Comparison of ENCODE assay signal across 8 cellular contexts in the genomic region with DNA sequence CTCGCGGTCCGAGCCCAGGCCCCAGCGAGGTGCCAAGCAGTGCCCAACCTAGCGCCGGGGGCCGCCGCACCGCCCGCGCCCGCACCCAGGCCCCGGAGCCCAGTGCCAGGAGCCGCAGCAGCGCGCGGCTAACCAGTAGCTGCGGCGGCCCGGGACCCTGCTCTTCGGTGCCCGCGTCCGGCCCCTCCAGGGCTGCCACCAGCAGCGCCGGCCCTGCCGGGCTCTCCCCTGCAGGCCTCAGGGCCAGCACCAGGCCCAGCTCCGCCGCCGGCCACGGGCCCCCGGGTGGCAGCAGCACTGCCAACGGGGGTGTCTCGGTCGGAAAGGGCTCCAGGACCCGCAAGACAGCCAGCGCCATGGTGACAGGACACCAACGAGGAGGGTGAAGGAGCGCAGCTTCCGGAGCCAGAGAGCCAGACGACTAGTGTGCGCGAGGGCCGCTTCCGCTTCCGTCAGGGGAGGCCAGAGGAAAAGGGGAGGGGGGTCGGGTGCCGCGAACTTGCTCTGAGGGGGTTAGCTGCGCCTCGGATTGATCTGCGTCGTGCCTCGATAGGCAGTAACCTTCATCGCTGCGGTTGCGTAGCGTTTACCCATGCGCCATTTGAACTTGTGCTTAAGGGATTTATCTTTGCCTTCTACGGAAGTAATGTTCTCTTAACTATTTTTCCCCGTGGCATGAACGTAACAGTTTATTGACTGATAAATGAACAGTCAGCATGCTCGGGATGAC. TPM values are rescaled to one million over a fixed set of nuclear protein-coding genes. Genes with fewer than 3 reads are reported as not detected.
DNase-seq lines count a peak whose midpoint lies in the region; ATAC-seq and TF ChIP-seq lines count a peak whose summit lies in the region.

A gene with protein sequence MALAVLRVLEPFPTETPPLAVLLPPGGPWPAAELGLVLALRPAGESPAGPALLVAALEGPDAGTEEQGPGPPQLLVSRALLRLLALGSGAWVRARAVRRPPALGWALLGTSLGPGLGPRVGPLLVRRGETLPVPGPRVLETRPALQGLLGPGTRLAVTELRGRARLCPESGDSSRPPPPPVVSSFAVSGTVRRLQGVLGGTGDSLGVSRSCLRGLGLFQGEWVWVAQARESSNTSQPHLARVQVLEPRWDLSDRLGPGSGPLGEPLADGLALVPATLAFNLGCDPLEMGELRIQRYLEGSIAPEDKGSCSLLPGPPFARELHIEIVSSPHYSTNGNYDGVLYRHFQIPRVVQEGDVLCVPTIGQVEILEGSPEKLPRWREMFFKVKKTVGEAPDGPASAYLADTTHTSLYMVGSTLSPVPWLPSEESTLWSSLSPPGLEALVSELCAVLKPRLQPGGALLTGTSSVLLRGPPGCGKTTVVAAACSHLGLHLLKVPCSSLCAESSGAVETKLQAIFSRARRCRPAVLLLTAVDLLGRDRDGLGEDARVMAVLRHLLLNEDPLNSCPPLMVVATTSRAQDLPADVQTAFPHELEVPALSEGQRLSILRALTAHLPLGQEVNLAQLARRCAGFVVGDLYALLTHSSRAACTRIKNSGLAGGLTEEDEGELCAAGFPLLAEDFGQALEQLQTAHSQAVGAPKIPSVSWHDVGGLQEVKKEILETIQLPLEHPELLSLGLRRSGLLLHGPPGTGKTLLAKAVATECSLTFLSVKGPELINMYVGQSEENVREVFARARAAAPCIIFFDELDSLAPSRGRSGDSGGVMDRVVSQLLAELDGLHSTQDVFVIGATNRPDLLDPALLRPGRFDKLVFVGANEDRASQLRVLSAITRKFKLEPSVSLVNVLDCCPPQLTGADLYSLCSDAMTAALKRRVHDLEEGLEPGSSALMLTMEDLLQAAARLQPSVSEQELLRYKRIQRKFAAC (minus strand): TSS at position 389 of the 730 bp plus-strand sequence. CDS start 31 bp downstream, at position 358.

- H3K9me3 ChIP-seq in BE2C = no peaks in the 10 kb centered on the region

- ATAC-seq in GM19351 (IDR thresholded peaks at IDR 0.05; ENCODE audit: unreplicated experiment) (peak; percentile 93), HG03520 (IDR thresholded peaks at IDR 0.05; ENCODE audit: unreplicated experiment) (peak; percentile 87), left lobe of liver (peak; percentile 93)

- H3K27ac Mint-ChIP-seq in activated CD4-positive, alpha-beta T cell treated with anti-CD3 and anti-CD28 coated beads, Interleukin-2, amount 10 ng/mL, durations not matched to agents 7 days and 5 days = peak within 1 kb of the TSS; percentile 98

- H3K27me3 ChIP-seq in BE2C = no peaks in the 10 kb centered on the region

- peaks cover 16% of the 10 kb centered on the region for H3K36me3 Mint-ChIP-seq in activated CD4-positive, alpha-beta T cell treated with anti-CD3 and anti-CD28 coated beads, Interleukin-2, amount 10 ng/mL, durations not matched to agents 7 days and 5 days (ENCODE audit: low read depth)

- peaks cover 48% of the 10 kb centered on the region for H3K4me1 Mint-ChIP-seq in activated CD4-positive, alpha-beta T cell treated with anti-CD3 and anti-CD28 coated beads, Interleukin-2, amount 10 ng/mL, durations not matched to agents 7 days and 5 days

- H3K4me3 Mint-ChIP-seq in activated CD4-positive, alpha-beta T cell treated with anti-CD3 and anti-CD28 coated beads, Interleukin-2, amount 10 ng/mL, durations not matched to agents 7 days and 5 days = peak within 1 kb of the TSS; percentile 89

- H3K4me3 ChIP-seq in BE2C (ENCODE audit: low read depth, low read length) = peak within 1 kb of the TSS; percentile 88

- TF ChIP-seq CTCF in BE2C (IDR thresholded peaks at IDR 0.05; ENCODE audit: low read depth, low read length) = no peak

- POLR2A ChIA-PET in activated CD4-positive, alpha-beta T cell treated with anti-CD3 and anti-CD28 coated beads, Interleukin-2, amount 10 ng/mL, durations not matched to agents 7 days and 5 days (lab: Charles Lee) = interaction anchor here (1.3 to 2.6 kb wide), 2 partner anchors 50 to 75 kb away, joined by 3 to 13 read pairs; a partner anchor contains a TSS

- DNase-seq in BE2C = peak; percentile 94
- DNase-seq in NCI-H526 treated with DMSO at 0.1 percent for 48 hours (lab: John Stamatoyannopoulos, UW) = peak; percentile 80
- peak; percentile 99 for DNase-seq in activated CD4-positive, alpha-beta T cell treated with anti-CD3 and anti-CD28 coated beads, Interleukin-2, amount 10 ng/mL, durations not matched to agents 7 days and 5 days
- peak; percentile 54 for DNase-seq in dedifferentiated amniotic fluid mesenchymal stem cell (ENCODE audit: extremely low spot score)
- peak; percentile 89 for DNase-seq in left lobe of liver (ENCODE audit: low spot score)
- DNase-seq in stimulated activated CD4-positive, alpha-beta T cell treated with anti-CD3 and anti-CD28 coated beads, Interleukin-2, amount 100 ng/mL, for 48 hours = peak; percentile 80 to 90

- H3K4me1 ChIP-seq in BE2C = peaks cover 5% of the 10 kb centered on the region; the same call in 1 of the 2 replicates

- H3K36me3 ChIP-seq in BE2C = no peaks in the 10 kb centered on the region

- H3K27me3 Mint-ChIP-seq in activated CD4-positive, alpha-beta T cell treated with anti-CD3 and anti-CD28 coated beads, Interleukin-2, amount 10 ng/mL, durations not matched to agents 7 days and 5 days = no peaks in the 10 kb centered on the region

- CTCF ChIA-PET in activated CD4-positive, alpha-beta T cell treated with anti-CD3 and anti-CD28 coated beads, Interleukin-2, amount 10 ng/mL, durations not matched to agents 7 days and 5 days (lab: Charles Lee) = interaction anchor here (0.6 to 2.3 kb wide), 10 partner anchors 8 to 1106 kb away, joined by 3 to 7 read pairs (median 4); a partner anchor contains a TSS

- no peaks in the 10 kb centered on the region for H3K9me3 Mint-ChIP-seq in activated CD4-positive, alpha-beta T cell treated with anti-CD3 and anti-CD28 coated beads, Interleukin-2, amount 10 ng/mL, durations not matched to agents 7 days and 5 days

RNA-seq across cellular contexts. Expression of the gene that starts here (rescaled TPM):
- 23.2 TPM for polyA plus RNA-seq in BE2C (2012; ENCODE audit: insufficient read depth, insufficient read length, low read depth)
- total RNA-seq in activated CD4-positive, alpha-beta T cell treated with anti-CD3 and anti-CD28 coated beads, Interleukin-2, amount 10 ng/mL, durations not matched to agents 7 days and 5 days = 10 to 100 TPM; 18.7 to 21.3 TPM
- total RNA-seq in left lobe of liver = 25.4 TPM

Comparison
In these comparisons a context has a peak if more than half of its experiments do, and no peak if none do; other contexts are left out.
1. Peak in every context shown above with its lines: DNase-seq, ATAC-seq and H3K4me3 ChIP-seq.